In the genomic region with DNA sequence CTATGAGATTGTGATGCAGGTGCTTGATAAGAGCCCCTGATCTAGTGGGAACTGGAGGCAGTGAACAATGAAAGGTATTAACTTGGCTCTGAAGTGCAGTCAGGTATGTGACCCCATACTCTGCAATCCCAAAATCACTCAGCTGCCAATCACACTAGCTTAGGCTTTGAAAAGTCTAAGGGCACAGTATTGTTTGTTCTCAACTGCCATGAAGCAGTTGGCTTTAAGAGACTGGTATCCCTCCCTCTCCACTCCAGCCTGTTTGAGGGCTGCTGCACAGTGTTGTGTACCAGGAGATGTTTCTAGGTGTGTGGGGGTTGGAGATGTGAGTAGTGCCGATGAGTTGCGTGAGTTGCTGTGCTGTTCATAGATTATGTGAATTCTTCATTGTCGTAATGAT, we compare ENCODE assay signal across 8 cellular contexts. TPM values are rescaled to one million over a fixed set of nuclear protein-coding genes. Genes with fewer than 3 reads are reported as not detected.
A peak's percentile ranks its signal among the peaks of the same experiment; 100 is the strongest.
DNase-seq lines count a peak whose midpoint lies in the region; ATAC-seq and TF ChIP-seq lines count a peak whose summit lies in the region.
"Had no signal": no experiment of that assay in that cellular context is flagged by ENCODE, and none has a peak within 500 bp of the region (broad histone marks: within the 10 kb centered on the region; RNA-seq: fewer than 3 reads in every experiment).

No MANE protein-coding gene starts in this region.

- WGBS in esophagus muscularis mucosa = 86% methylated on average over 3 of the region's 3 CpGs
- WGBS in psoas muscle, 3 donors = 43 to 63% (median 44%) methylated on average over 3 of the region's 3 CpGs

- H4K20me1 ChIP-seq in MM.1S (ENCODE audit: insufficient read depth, low read length) = no peaks in the 10 kb centered on the region

- no peak overlapping the region for H3K4me3 ChIP-seq in CD8-positive, alpha-beta memory T cell (ENCODE audit: low read length)
- H3K4me3 ChIP-seq in esophagus muscularis mucosa = peak overlapping the region; percentile 76 to 98 (median 78)
- H3K4me3 ChIP-seq in psoas muscle = peak overlapping the region; percentile 89
- no peak overlapping the region for H3K4me3 ChIP-seq in MM.1S (ENCODE audit: low read length)

- DNase-seq in CD8-positive, alpha-beta memory T cell = no peak
- DNase-seq in NCI-H69 (lab: John Stamatoyannopoulos, UW) = peak; percentile 50
- DNase-seq in esophagus muscularis mucosa (ENCODE audit: extremely low spot score) = no peak
- no peak for DNase-seq in psoas muscle
- DNase-seq in MM.1S = no peak
- DNase-seq in kidney tubule cell (ENCODE audit: low spot score) = no peak
- no peak for DNase-seq in cerebellar nuclear complex (lab: John Stamatoyannopoulos, UW)
- DNase-seq: stimulated activated CD4-positive, alpha-beta T cell treated with anti-CD3 and anti-CD28 coated beads, Interleukin-1b, Interleukin-23, amount 100 ng/mL, for 48 hours had no signal

- H3K9ac ChIP-seq in MM.1S (ENCODE audit: low read length) = no peak overlapping the region

- H3K9me3 Mint-ChIP-seq in CD8-positive, alpha-beta memory T cell = no peaks in the 10 kb centered on the region

- H3K9me2 ChIP-seq in MM.1S (replicated peaks; ENCODE audit: insufficient read depth, low read length) = no peaks in the 10 kb centered on the region

- POLR2A ChIA-PET in CD8-positive, alpha-beta memory T cell (lab: Charles Lee) = no interaction called here

- H3K27me3 Mint-ChIP-seq in CD8-positive, alpha-beta memory T cell = no peaks in the 10 kb centered on the region

- H3K36me3 Mint-ChIP-seq in CD8-positive, alpha-beta memory T cell = peaks cover 0 to 5% (median 2%) of the 10 kb centered on the region in 3 donors

- intact Hi-C loops in esophagus muscularis mucosa (cut with DNase I) (loop anchor here (5.0 kb wide), 1 partner anchor 38 kb away; no protein-coding TSS in a partner anchor), psoas muscle (cut with DNase I) (loop anchor here (2.0 to 5.0 kb wide), 2 partner anchors 33 to 37 kb away; no protein-coding TSS in a partner anchor)

- no peaks in the 10 kb centered on the region for H3K27me3 ChIP-seq in CD8-positive, alpha-beta memory T cell (ENCODE audit: insufficient read depth, low read length, poor library complexity, severe bottlenecking)
- no peaks in the 10 kb centered on the region for H3K27me3 ChIP-seq in esophagus muscularis mucosa
- no peaks in the 10 kb centered on the region for H3K27me3 ChIP-seq in psoas muscle (ENCODE audit: insufficient read depth in 3 of 3, low read length in 2 of 3)
- no peaks in the 10 kb centered on the region for H3K27me3 ChIP-seq in MM.1S (replicated peaks; ENCODE audit: insufficient read depth, low read length)

- CTCF ChIA-PET in CD8-positive, alpha-beta memory T cell (lab: Charles Lee) = interaction anchor here (1.9 to 7.9 kb wide), 2 partner anchors 15 to 106 kb away, joined by 5 to 137 read pairs; no protein-coding TSS in a partner anchor

- H3K9me3 ChIP-seq in CD8-positive, alpha-beta memory T cell (ENCODE audit: low read length) = no peaks in the 10 kb centered on the region
- H3K9me3 ChIP-seq in esophagus muscularis mucosa (no peaks in the 10 kb centered on the region), psoas muscle (no peaks in the 10 kb centered on the region), MM.1S (replicated peaks; ENCODE audit: insufficient read depth, low read length) (no peaks in the 10 kb centered on the region)

- TF ChIP-seq EP300 in esophagus muscularis mucosa (IDR thresholded peaks at IDR 0.05) = no peak

- H3K4me1 ChIP-seq in CD8-positive, alpha-beta memory T cell (ENCODE audit: insufficient read depth, low read length) = peaks cover 45% of the 10 kb centered on the region
- H3K4me1 ChIP-seq in esophagus muscularis mucosa (peaks cover 72 to 88% (median 85%) of the 10 kb centered on the region in 4 donors), psoas muscle (peaks cover 70% of the 10 kb centered on the region), MM.1S (ENCODE audit: low read length) (peaks cover 22% of the 10 kb centered on the region)

- no peak overlapping the region for H3K27ac ChIP-seq in CD8-positive, alpha-beta memory T cell (ENCODE audit: low read depth, low read length)
- H3K27ac ChIP-seq in esophagus muscularis mucosa (replicated peaks in 1 of 4) = peak overlapping the region; percentile 90 to 97 (median 93)
- peak overlapping the region; percentile 98 for H3K27ac ChIP-seq in psoas muscle
- H3K27ac ChIP-seq in MM.1S (ENCODE audit: low read length) = no peak overlapping the region

- peaks cover 19% of the 10 kb centered on the region for H3F3A ChIP-seq in MM.1S (ENCODE audit: insufficient read depth, low read length)

- ATAC-seq in psoas muscle = no peak

- H3K79me2 ChIP-seq in MM.1S (ENCODE audit: low read length) = peaks cover 17% of the 10 kb centered on the region; the same call in 1 of the 2 replicates

- H3K27ac Mint-ChIP-seq in CD8-positive, alpha-beta memory T cell = peak overlapping the region in 5 of 8 donors; percentile 15 to 86 (median 26)

- no peak overlapping the region for H3K4me2 ChIP-seq in MM.1S (ENCODE audit: low read depth, low read length)

- peaks cover 55 to 77% (median 72%) of the 10 kb centered on the region in 3 donors for H3K4me1 Mint-ChIP-seq in CD8-positive, alpha-beta memory T cell

- H2AFZ ChIP-seq in MM.1S (ENCODE audit: low read length) = no peak overlapping the region

- TF ChIP-seq CTCF in esophagus muscularis mucosa (IDR thresholded peaks at IDR 0.05) = no peak
- TF ChIP-seq CTCF in psoas muscle (IDR thresholded peaks at IDR 0.05) = no peak
- TF ChIP-seq CTCF in MM.1S (IDR thresholded peaks at IDR 0.05; ENCODE audit: low read length) = no peak

- H3K36me3 ChIP-seq in CD8-positive, alpha-beta memory T cell (ENCODE audit: insufficient read depth, low read length) = no peaks in the 10 kb centered on the region
- H3K36me3 ChIP-seq in esophagus muscularis mucosa (peaks cover 0 to 2% (median 0%) of the 10 kb centered on the region in 4 donors), psoas muscle (ENCODE audit: insufficient read depth in 1 of 2, low read depth in 1 of 2) (peaks cover 0 to 4% of the 10 kb centered on the region in 2 donors), MM.1S (replicated peaks; ENCODE audit: insufficient read depth, low read length) (no peaks in the 10 kb centered on the region)

- H3K4me3 Mint-ChIP-seq in CD8-positive, alpha-beta memory T cell = peak overlapping the region; percentile 82 to 94 (median 92)

- TF ChIP-seq POLR2A in esophagus muscularis mucosa (IDR thresholded peaks at IDR 0.05; ENCODE audit: low read depth) = no peak

RNA-seq across cellular contexts. Expression of gene YPEL2, which starts 2.4 kb away (rescaled TPM):
- 1 to 10 TPM; 6.7 to 7.6 TPM for total RNA-seq in CD8-positive, alpha-beta memory T cell
- polyA plus RNA-seq in CD8-positive, alpha-beta memory T cell = 21.0 TPM
- total RNA-seq in esophagus muscularis mucosa = 10 to 100 TPM; 27.7 to 62.9 (median 28.8) TPM
- total RNA-seq in psoas muscle = 10 to 100 TPM; 19.9 to 47.8 (median 22.3) TPM
- 10 to 100 TPM in 1 of 3 donors, 1 to 10 TPM in 2; 1.9 to 10.6 (median 6.9) TPM for polyA plus RNA-seq in psoas muscle

Comparison
In these comparisons a context has a peak if more than half of its experiments do, and no peak if none do; other contexts are left out.
1. H3K27ac ChIP-seq: peak in esophagus muscularis mucosa (4 of 4) and psoas muscle (single experiment); none in CD8-positive, alpha-beta memory T cell (single experiment) and MM.1S (single experiment).
2. H3K4me3 ChIP-seq: peak in esophagus muscularis mucosa (4 of 4) and psoas muscle (single experiment); none in CD8-positive, alpha-beta memory T cell (single experiment) and MM.1S (single experiment).